34 cellular contexts compared by ENCODE assay signal in the genomic region with DNA sequence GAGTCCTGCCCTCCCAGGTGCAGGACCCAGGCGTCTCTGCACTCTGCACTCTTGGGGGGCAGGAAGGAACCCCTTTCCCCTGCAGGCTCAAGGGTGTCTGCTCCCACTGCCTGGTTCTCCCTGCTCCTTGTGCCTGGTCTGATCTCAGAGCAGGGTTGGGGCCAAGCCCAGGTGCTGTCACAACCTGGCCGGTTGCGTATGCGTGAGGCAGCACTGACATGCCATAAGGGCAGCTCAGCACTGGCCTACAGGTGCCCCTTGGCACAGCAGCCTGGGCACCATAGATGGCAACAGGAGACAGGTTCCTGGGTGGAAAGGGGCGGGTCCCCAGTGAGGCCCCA. TPM values are rescaled to one million over a fixed set of nuclear protein-coding genes. Genes with fewer than 3 reads are reported as not detected.
"Had no signal": no experiment of that assay in that cellular context is flagged by ENCODE, and none has a peak within 500 bp of the region (broad histone marks: within the 10 kb centered on the region; RNA-seq: fewer than 3 reads in every experiment).

No MANE protein-coding gene starts in this region.

- H3K36me3 ChIP-seq: esophagus muscularis mucosa, gastrocnemius medialis, WERI-Rb-1 had no signal

- DNase-seq: activated B cell treated with CpG ODN at 0.5 μM for 24 hours; activated CD4-positive, alpha-beta memory T cell treated with anti-CD3 and anti-CD28 coated beads, Interleukin-2, amount 10 ng/mL, durations not matched to agents 7 days and 5 days; activated CD4-positive, alpha-beta T cell treated with anti-CD3 and anti-CD28 coated beads for 4 hours; activated CD4-positive, alpha-beta T cell treated with anti-CD3 and anti-CD28 coated beads, Interleukin-2, amount 10 ng/mL, durations not matched to agents 7 days and 5 days; activated CD4-positive, alpha-beta T cell treated with anti-CD3 and anti-CD28 coated beads, Interleukin-2, amount 50 U/mL, for 4 hours; activated CD4-positive, CD25-positive, alpha-beta regulatory T cell treated with anti-CD3 and anti-CD28 coated beads, Interleukin-2, amount 50 U/mL, for 72 hours; activated CD8-positive, alpha-beta memory T cell treated with anti-CD3 and anti-CD28 coated beads for 24 hours; activated effector memory CD4-positive, alpha-beta T cell treated with Interleukin-2 at 50 U/mL for 16 hours; activated gamma-delta T cell treated with Interleukin-2 at 50 U/mL for 16 hours; activated naive CD4-positive, alpha-beta T cell treated with anti-CD3 and anti-CD28 coated beads, Interleukin-2, amount 50 U/mL, for 16 hours; activated naive CD4-positive, alpha-beta T cell treated with Interleukin-2 at 50 U/mL for 16 hours; activated T-cell treated with anti-CD3 and anti-CD28 coated beads, Interleukin-2, amount 50 U/mL, for 4 hours; amniotic stem cell; anterior cingulate cortex; body of pancreas; caudate nucleus; cortex of kidney; dermis blood vessel endothelial cell; effector CD4-positive, alpha-beta T cell; effector memory CD8-positive, alpha-beta T cell; erythroblast; foreskin keratinocyte; glutamatergic neuron; SW 1271; T-cell; T-helper 9 cell; WERI-Rb-1 had no signal

- H3K36me3 Mint-ChIP-seq: activated naive CD8-positive, alpha-beta T cell; T-cell had no signal

- ATAC-seq: activated T-cell treated with anti-CD3 and anti-CD28 coated beads, Interleukin-2, amount 50 U/mL, for 4 hours; activated T-helper 17 cell treated with anti-CD3 and anti-CD28 coated beads, Interleukin-2, amount 50 U/mL, for 72 hours; effector memory CD8-positive, alpha-beta T cell; foreskin keratinocyte; gastrocnemius medialis; T-cell had no signal

- H3K9me3 Mint-ChIP-seq: activated B cell treated with CpG ODN at 0.5 μM for 24 hours; activated CD4-positive, alpha-beta T cell treated with anti-CD3 and anti-CD28 coated beads, Interleukin-2, amount 10 ng/mL, durations not matched to agents 7 days and 5 days; activated T-cell treated with anti-CD3 and anti-CD28 coated beads, Interleukin-2, amount 50 U/mL, for 4 hours; activated T-helper 17 cell treated with anti-CD3 and anti-CD28 coated beads, Interleukin-2, amount 50 U/mL, for 72 hours; T-cell had no signal

- H3K27ac Mint-ChIP-seq: activated B cell treated with CpG ODN at 0.5 μM for 24 hours; activated CD4-positive, alpha-beta memory T cell treated with anti-CD3 and anti-CD28 coated beads, Interleukin-2, amount 10 ng/mL, durations not matched to agents 7 days and 5 days; activated CD4-positive, alpha-beta T cell treated with anti-CD3 and anti-CD28 coated beads, Interleukin-2, amount 10 ng/mL, durations not matched to agents 7 days and 5 days; activated naive CD8-positive, alpha-beta T cell; activated T-helper 17 cell treated with anti-CD3 and anti-CD28 coated beads, Interleukin-2, amount 50 U/mL, for 72 hours; effector memory CD8-positive, alpha-beta T cell; T-cell; T-helper 1 cell treated with Interleukin-12 subunit alpha and Interleukin-12 subunit beta and Interleukin-4 antibody, amounts not matched to agents 30 μg/mL and 1 μg/mL, for 36 hours had no signal

- H3K4me3 ChIP-seq: body of pancreas, esophagus muscularis mucosa, gastrocnemius medialis had no signal

- H3K9me3 ChIP-seq: body of pancreas, esophagus muscularis mucosa, gastrocnemius medialis had no signal

- H3K27me3 Mint-ChIP-seq: activated B cell treated with CpG ODN at 0.5 μM for 24 hours; activated CD4-positive, alpha-beta memory T cell treated with anti-CD3 and anti-CD28 coated beads, Interleukin-2, amount 10 ng/mL, durations not matched to agents 7 days and 5 days; activated CD4-positive, alpha-beta T cell treated with anti-CD3 and anti-CD28 coated beads, Interleukin-2, amount 10 ng/mL, durations not matched to agents 7 days and 5 days; activated naive CD8-positive, alpha-beta T cell; activated T-helper 17 cell treated with anti-CD3 and anti-CD28 coated beads, Interleukin-2, amount 50 U/mL, for 72 hours; effector memory CD8-positive, alpha-beta T cell; T-cell had no signal

- FAIRE-seq: colon had no signal

- H3K4me1 ChIP-seq: body of pancreas, esophagus muscularis mucosa, gastrocnemius medialis had no signal

- H3K4me3 Mint-ChIP-seq: activated B cell treated with CpG ODN at 0.5 μM for 24 hours; activated CD4-positive, alpha-beta memory T cell treated with anti-CD3 and anti-CD28 coated beads, Interleukin-2, amount 10 ng/mL, durations not matched to agents 7 days and 5 days; activated CD4-positive, alpha-beta T cell treated with anti-CD3 and anti-CD28 coated beads, Interleukin-2, amount 10 ng/mL, durations not matched to agents 7 days and 5 days; activated naive CD8-positive, alpha-beta T cell; activated T-cell treated with anti-CD3 and anti-CD28 coated beads, Interleukin-2, amount 50 U/mL, for 4 hours; activated T-helper 17 cell treated with anti-CD3 and anti-CD28 coated beads, Interleukin-2, amount 50 U/mL, for 72 hours; effector memory CD8-positive, alpha-beta T cell; T-cell; T-helper 1 cell treated with Interleukin-12 subunit alpha and Interleukin-12 subunit beta and Interleukin-4 antibody, amounts not matched to agents 30 μg/mL and 1 μg/mL, for 36 hours had no signal

- H3K4me1 Mint-ChIP-seq: activated B cell treated with CpG ODN at 0.5 μM for 24 hours; activated CD4-positive, alpha-beta memory T cell treated with anti-CD3 and anti-CD28 coated beads, Interleukin-2, amount 10 ng/mL, durations not matched to agents 7 days and 5 days; activated CD4-positive, alpha-beta T cell treated with anti-CD3 and anti-CD28 coated beads, Interleukin-2, amount 10 ng/mL, durations not matched to agents 7 days and 5 days; activated T-helper 17 cell treated with anti-CD3 and anti-CD28 coated beads, Interleukin-2, amount 50 U/mL, for 72 hours; T-cell had no signal

- H3K27ac ChIP-seq: body of pancreas, esophagus muscularis mucosa, foreskin keratinocyte, gastrocnemius medialis, WERI-Rb-1 had no signal

- H3K27me3 ChIP-seq: body of pancreas, foreskin keratinocyte, gastrocnemius medialis had no signal

RNA-seq across cellular contexts. Expression of a gene that starts 33.2 kb away (rescaled TPM):
- total RNA-seq: activated B cell treated with CpG ODN at 0.5 μM for 24 hours; activated CD4-positive, alpha-beta memory T cell treated with anti-CD3 and anti-CD28 coated beads, Interleukin-2, amount 10 ng/mL, durations not matched to agents 7 days and 5 days; activated CD4-positive, alpha-beta T cell treated with anti-CD3 and anti-CD28 coated beads, Interleukin-2, amount 10 ng/mL, durations not matched to agents 7 days and 5 days; activated T-helper 17 cell treated with anti-CD3 and anti-CD28 coated beads, Interleukin-2, amount 50 U/mL, for 72 hours; body of pancreas; T-helper 2 cell treated with Interferon-gamma antibody and Interleukin-4, amounts not matched to agents 100 ng/mL and 5 ng/mL, for 36 hours had no signal
